Comparison of ENCODE assay signal across 1 cellular context in genomic region chr14:69242311-69243224, GRCh38.
A peak's percentile ranks its signal among the peaks of the same experiment; 100 is the strongest.
TF ChIP-seq lines count a peak whose summit lies in the region.

No MANE protein-coding gene starts in this region.

TF ChIP-seq in K562, 482 proteins besides CTCF, POLR2A, EP300 and RAD21 (continued from another document):
- TF ChIP-seq DEAF1 (CRISPR knock-in tag; IDR thresholded peaks at IDR 0.05) = peak; percentile 27; the same call in 1 of the 2 replicates
TF ChIP-seq in K562: peak in this region for 2.
